Comparison of ENCODE assay signal across 1 cellular context in genomic region chr14:32367501-32367900, GRCh38.
TF ChIP-seq lines count a peak whose summit lies in the region.

No MANE protein-coding gene starts in this region.

TF ChIP-seq in SK-N-SH, 30 proteins besides CTCF, POLR2A, EP300 and RAD21 (continued from another document):
- TF ChIP-seq, protein P1, sequence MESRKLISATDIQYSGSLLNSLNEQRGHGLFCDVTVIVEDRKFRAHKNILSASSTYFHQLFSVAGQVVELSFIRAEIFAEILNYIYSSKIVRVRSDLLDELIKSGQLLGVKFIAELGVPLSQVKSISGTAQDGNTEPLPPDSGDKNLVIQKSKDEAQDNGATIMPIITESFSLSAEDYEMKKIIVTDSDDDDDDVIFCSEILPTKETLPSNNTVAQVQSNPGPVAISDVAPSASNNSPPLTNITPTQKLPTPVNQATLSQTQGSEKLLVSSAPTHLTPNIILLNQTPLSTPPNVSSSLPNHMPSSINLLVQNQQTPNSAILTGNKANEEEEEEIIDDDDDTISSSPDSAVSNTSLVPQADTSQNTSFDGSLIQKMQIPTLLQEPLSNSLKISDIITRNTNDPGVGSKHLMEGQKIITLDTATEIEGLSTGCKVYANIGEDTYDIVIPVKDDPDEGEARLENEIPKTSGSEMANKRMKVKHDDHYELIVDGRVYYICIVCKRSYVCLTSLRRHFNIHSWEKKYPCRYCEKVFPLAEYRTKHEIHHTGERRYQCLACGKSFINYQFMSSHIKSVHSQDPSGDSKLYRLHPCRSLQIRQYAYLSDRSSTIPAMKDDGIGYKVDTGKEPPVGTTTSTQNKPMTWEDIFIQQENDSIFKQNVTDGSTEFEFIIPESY (IDR thresholded peaks at IDR 0.05; ENCODE audit: borderline replicate concordance, low read depth), result no peak
- TF ChIP-seq USF1 (IDR thresholded peaks at IDR 0.05; ENCODE audit: borderline replicate concordance, low read depth) (no peak), NRF1 (IDR thresholded peaks at IDR 0.05; ENCODE audit: low read depth, low read length) (no peak), POLR2AphosphoS5 (IDR thresholded peaks at IDR 0.05; ENCODE audit: low read depth, low read length) (no peak), FOXM1 (IDR thresholded peaks at IDR 0.05; ENCODE audit: low read depth) (no peak; the same call in 1 of the 2 replicates), EZH2phosphoT487 (IDR thresholded peaks at IDR 0.05; ENCODE audit: borderline replicate concordance, low read depth) (no peak), RFX5 (IDR thresholded peaks at IDR 0.05; ENCODE audit: low read length) (no peak), FOSL2 (IDR thresholded peaks at IDR 0.05; ENCODE audit: borderline replicate concordance, low read depth) (peak; percentile 41; the same call in 1 of the 2 replicates), RXRA (IDR thresholded peaks at IDR 0.05; ENCODE audit: borderline replicate concordance, low read depth) (no peak), RCOR1 (IDR thresholded peaks at IDR 0.05; ENCODE audit: low read length) (no peak), TCF12 (IDR thresholded peaks at IDR 0.05) (peak; percentile 20; the same call in 1 of the 2 replicates)
- TF ChIP-seq, protein P2, sequence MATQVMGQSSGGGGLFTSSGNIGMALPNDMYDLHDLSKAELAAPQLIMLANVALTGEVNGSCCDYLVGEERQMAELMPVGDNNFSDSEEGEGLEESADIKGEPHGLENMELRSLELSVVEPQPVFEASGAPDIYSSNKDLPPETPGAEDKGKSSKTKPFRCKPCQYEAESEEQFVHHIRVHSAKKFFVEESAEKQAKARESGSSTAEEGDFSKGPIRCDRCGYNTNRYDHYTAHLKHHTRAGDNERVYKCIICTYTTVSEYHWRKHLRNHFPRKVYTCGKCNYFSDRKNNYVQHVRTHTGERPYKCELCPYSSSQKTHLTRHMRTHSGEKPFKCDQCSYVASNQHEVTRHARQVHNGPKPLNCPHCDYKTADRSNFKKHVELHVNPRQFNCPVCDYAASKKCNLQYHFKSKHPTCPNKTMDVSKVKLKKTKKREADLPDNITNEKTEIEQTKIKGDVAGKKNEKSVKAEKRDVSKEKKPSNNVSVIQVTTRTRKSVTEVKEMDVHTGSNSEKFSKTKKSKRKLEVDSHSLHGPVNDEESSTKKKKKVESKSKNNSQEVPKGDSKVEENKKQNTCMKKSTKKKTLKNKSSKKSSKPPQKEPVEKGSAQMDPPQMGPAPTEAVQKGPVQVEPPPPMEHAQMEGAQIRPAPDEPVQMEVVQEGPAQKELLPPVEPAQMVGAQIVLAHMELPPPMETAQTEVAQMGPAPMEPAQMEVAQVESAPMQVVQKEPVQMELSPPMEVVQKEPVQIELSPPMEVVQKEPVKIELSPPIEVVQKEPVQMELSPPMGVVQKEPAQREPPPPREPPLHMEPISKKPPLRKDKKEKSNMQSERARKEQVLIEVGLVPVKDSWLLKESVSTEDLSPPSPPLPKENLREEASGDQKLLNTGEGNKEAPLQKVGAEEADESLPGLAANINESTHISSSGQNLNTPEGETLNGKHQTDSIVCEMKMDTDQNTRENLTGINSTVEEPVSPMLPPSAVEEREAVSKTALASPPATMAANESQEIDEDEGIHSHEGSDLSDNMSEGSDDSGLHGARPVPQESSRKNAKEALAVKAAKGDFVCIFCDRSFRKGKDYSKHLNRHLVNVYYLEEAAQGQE (IDR thresholded peaks at IDR 0.05; ENCODE audit: low read depth, low read length), result no peak
- TF ChIP-seq, protein P3, sequence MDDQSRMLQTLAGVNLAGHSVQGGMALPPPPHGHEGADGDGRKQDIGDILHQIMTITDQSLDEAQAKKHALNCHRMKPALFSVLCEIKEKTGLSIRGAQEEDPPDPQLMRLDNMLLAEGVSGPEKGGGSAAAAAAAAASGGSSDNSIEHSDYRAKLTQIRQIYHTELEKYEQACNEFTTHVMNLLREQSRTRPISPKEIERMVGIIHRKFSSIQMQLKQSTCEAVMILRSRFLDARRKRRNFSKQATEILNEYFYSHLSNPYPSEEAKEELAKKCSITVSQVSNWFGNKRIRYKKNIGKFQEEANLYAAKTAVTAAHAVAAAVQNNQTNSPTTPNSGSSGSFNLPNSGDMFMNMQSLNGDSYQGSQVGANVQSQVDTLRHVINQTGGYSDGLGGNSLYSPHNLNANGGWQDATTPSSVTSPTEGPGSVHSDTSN (IDR thresholded peaks at IDR 0.05), result peak; percentile 16; the same call in 1 of the 2 replicates
